13 cellular contexts compared by ENCODE assay signal in the genomic region with DNA sequence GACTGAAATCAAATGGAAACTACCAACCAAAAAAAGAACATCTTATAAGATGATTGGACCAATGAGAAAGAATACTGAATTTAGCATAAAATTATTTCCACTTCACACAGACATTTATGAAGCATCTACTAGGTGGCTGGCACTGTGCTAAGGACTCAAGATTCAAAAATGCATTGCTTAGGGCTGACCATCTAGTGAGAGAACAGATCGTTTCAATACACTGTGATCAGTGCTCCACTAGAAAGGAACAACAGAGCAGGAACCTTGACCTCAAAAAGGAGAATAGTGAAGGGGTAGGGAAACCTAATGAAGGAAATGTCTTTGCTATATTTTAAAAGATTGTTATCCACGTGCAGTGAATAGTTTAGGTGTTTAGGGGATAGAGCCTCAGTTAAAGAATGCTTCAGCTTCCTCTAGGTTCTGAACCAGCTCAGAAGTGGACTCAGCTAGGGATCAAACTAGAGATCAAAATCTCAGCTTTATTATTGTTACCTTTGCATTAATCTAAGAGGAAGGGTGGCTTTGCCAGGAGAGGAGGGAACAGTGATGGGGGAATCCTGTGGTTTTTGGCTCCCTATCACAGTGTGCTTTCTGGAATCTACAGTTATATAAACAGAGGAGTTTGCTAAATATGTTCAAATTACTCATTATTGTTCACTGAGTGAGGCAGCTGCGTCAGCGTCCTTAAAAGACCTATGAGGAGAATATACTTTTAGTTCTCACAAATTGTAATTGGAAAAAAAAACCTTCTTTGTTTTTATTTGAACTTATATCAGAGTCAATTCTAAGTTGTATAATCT. TPM values are rescaled to one million over a fixed set of nuclear protein-coding genes. Genes with fewer than 3 reads are reported as not detected.
DNase-seq lines count a peak whose midpoint lies in the region; ATAC-seq and TF ChIP-seq lines count a peak whose summit lies in the region.
"Had no signal": no experiment of that assay in that cellular context is flagged by ENCODE, and none has a peak within 500 bp of the region (broad histone marks: within the 10 kb centered on the region; RNA-seq: fewer than 3 reads in every experiment).

No MANE protein-coding gene starts in this region.

- H3K27me3 Mint-ChIP-seq in osteocyte (ENCODE audit: unreplicated experiment): peaks cover 8% of the 10 kb centered on the region

- no peaks in the 10 kb centered on the region for H3K9me3 Mint-ChIP-seq in osteocyte (ENCODE audit: unreplicated experiment)

- no peak overlapping the region for H3K4me3 Mint-ChIP-seq in osteocyte (ENCODE audit: unreplicated experiment)

- peak overlapping the region; percentile 62 for H3K27ac Mint-ChIP-seq in osteocyte (ENCODE audit: unreplicated experiment)

- H3K4me1 Mint-ChIP-seq in osteocyte (ENCODE audit: unreplicated experiment): peaks cover 13% of the 10 kb centered on the region

- TF ChIP-seq CTCF in osteocyte (IDR thresholded peaks at IDR 0.05): no peak

- ATAC-seq in GM19351 (IDR thresholded peaks at IDR 0.05; ENCODE audit: unreplicated experiment) (no peak), GM19023 (IDR thresholded peaks at IDR 0.05; ENCODE audit: unreplicated experiment) (no peak)

- peak; percentile 89 for DNase-seq in EH (ENCODE audit: low read depth)
- DNase-seq in NCI-H2227 (lab: John Stamatoyannopoulos, UW; ENCODE audit: unreplicated experiment): peak; percentile 21
- DNase-seq in dedifferentiated amniotic fluid mesenchymal stem cell (ENCODE audit: extremely low spot score): peak; percentile 86
- no peak for DNase-seq in osteocyte (ENCODE audit: extremely low spot score, unreplicated experiment)
- no peak for DNase-seq in NCI-H2107 (lab: John Stamatoyannopoulos, UW)
- DNase-seq in activated naive CD4-positive, alpha-beta T cell (lab: John Stamatoyannopoulos, UW): no peak
- DNase-seq: activated CD8-positive, alpha-beta memory T cell treated with anti-CD3 and anti-CD28 coated beads, Interleukin-2, amount 50 U/mL, for 4 hours; central memory CD4-positive, alpha-beta T cell; GOT3; heart left ventricle; NK-92 treated with Interleukin-12 subunit alpha and Interleukin-12 subunit beta, amount 100 ng/mL, for 24 hours had no signal

- H3K36me3 Mint-ChIP-seq in osteocyte (ENCODE audit: unreplicated experiment): no peaks in the 10 kb centered on the region

RNA-seq across cellular contexts. Expression of a gene that starts 16.2 kb away (rescaled TPM):
- 11.1 and 11.6 TPM in 2 replicates for total RNA-seq in osteocyte

RNA-seq across cellular contexts. Expression of a gene that starts 46.4 kb away (rescaled TPM):
- 0.89 and 1.5 TPM in 2 replicates for total RNA-seq in osteocyte

Comparison
In these comparisons a context has a peak if more than half of its experiments do, and no peak if none do; other contexts are left out.
1. DNase-seq: peak in EH (single experiment), NCI-H2227 (single experiment) and dedifferentiated amniotic fluid mesenchymal stem cell (single experiment); none in osteocyte (single experiment), NCI-H2107 (single experiment) and activated naive CD4-positive, alpha-beta T cell (0 of 4).